In the genomic region with DNA sequence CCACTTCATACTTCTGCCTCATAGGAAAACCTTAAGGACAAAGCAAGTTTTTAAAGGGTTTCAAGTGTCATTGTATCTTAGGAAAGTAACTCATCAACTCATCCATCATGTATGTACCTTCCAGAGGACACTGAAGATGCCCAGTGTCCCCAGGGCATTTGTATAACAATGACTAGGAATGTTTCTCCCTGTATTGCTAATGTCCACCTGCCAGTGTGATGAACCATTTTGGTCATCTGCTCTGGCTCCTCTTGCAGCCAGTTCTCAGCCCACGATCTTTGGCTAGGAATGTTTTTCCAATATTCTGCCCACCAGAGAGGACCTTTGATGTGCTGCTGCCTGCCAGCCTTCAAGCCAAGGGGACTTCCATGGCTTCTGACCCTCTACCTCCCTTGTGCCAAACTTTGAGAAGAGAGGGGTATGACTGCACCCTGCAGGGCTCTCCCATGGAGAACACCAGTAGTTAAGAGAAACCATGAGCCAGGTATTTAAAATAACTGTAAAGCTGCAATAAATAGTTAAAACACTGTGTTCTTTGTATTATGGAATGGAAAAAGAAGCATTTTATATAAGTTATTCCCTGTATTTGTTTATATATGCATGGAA, we compare ENCODE assay signal across 2 cellular contexts.
TF ChIP-seq lines count a peak whose summit lies in the region.

No MANE protein-coding gene starts in this region.

TF ChIP-seq in HCT116, 20 proteins besides CTCF, POLR2A, EP300 and RAD21:
- TF ChIP-seq SRF (IDR thresholded peaks at IDR 0.05; ENCODE audit: low read depth) = no peak
- TF ChIP-seq EZH2phosphoT487 (IDR thresholded peaks at IDR 0.05; ENCODE audit: borderline replicate concordance) = no peak
- TF ChIP-seq YY1 (IDR thresholded peaks at IDR 0.05; ENCODE audit: extremely low read depth, insufficient replicate concordance, low read depth, low read length) = no peak
- TF ChIP-seq FOSL1 (IDR thresholded peaks at IDR 0.05; ENCODE audit: low read depth) = no peak
- no peak for TF ChIP-seq POLR2AphosphoS5 (IDR thresholded peaks at IDR 0.05; ENCODE audit: low read depth, low read length)
- no peak for TF ChIP-seq SIN3A (IDR thresholded peaks at IDR 0.05; ENCODE audit: low read depth)
- TF ChIP-seq ZFX (IDR thresholded peaks at IDR 0.05) = no peak
- TF ChIP-seq TCF7L2 (IDR thresholded peaks at IDR 0.05; ENCODE audit: borderline replicate concordance, extremely low read depth, insufficient read depth, insufficient read length) = no peak
- TF ChIP-seq, protein P1, sequence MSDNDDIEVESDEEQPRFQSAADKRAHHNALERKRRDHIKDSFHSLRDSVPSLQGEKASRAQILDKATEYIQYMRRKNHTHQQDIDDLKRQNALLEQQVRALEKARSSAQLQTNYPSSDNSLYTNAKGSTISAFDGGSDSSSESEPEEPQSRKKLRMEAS (IDR thresholded peaks at IDR 0.05) = no peak
- TF ChIP-seq, protein P2, sequence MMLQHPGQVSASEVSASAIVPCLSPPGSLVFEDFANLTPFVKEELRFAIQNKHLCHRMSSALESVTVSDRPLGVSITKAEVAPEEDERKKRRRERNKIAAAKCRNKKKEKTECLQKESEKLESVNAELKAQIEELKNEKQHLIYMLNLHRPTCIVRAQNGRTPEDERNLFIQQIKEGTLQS (IDR thresholded peaks at IDR 0.05) = no peak
- TF ChIP-seq ZNF274 (IDR thresholded peaks at IDR 0.05; ENCODE audit: low read depth, low read length) = no peak
- TF ChIP-seq, protein P3, sequence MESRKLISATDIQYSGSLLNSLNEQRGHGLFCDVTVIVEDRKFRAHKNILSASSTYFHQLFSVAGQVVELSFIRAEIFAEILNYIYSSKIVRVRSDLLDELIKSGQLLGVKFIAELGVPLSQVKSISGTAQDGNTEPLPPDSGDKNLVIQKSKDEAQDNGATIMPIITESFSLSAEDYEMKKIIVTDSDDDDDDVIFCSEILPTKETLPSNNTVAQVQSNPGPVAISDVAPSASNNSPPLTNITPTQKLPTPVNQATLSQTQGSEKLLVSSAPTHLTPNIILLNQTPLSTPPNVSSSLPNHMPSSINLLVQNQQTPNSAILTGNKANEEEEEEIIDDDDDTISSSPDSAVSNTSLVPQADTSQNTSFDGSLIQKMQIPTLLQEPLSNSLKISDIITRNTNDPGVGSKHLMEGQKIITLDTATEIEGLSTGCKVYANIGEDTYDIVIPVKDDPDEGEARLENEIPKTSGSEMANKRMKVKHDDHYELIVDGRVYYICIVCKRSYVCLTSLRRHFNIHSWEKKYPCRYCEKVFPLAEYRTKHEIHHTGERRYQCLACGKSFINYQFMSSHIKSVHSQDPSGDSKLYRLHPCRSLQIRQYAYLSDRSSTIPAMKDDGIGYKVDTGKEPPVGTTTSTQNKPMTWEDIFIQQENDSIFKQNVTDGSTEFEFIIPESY (IDR thresholded peaks at IDR 0.05; ENCODE audit: extremely low read depth, insufficient replicate concordance, low read length) = no peak
- TF ChIP-seq CBX3 (IDR thresholded peaks at IDR 0.05; ENCODE audit: low read depth) = no peak
- TF ChIP-seq, protein P4, sequence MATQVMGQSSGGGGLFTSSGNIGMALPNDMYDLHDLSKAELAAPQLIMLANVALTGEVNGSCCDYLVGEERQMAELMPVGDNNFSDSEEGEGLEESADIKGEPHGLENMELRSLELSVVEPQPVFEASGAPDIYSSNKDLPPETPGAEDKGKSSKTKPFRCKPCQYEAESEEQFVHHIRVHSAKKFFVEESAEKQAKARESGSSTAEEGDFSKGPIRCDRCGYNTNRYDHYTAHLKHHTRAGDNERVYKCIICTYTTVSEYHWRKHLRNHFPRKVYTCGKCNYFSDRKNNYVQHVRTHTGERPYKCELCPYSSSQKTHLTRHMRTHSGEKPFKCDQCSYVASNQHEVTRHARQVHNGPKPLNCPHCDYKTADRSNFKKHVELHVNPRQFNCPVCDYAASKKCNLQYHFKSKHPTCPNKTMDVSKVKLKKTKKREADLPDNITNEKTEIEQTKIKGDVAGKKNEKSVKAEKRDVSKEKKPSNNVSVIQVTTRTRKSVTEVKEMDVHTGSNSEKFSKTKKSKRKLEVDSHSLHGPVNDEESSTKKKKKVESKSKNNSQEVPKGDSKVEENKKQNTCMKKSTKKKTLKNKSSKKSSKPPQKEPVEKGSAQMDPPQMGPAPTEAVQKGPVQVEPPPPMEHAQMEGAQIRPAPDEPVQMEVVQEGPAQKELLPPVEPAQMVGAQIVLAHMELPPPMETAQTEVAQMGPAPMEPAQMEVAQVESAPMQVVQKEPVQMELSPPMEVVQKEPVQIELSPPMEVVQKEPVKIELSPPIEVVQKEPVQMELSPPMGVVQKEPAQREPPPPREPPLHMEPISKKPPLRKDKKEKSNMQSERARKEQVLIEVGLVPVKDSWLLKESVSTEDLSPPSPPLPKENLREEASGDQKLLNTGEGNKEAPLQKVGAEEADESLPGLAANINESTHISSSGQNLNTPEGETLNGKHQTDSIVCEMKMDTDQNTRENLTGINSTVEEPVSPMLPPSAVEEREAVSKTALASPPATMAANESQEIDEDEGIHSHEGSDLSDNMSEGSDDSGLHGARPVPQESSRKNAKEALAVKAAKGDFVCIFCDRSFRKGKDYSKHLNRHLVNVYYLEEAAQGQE (IDR thresholded peaks at IDR 0.05; ENCODE audit: low read depth) = no peak
- no peak for TF ChIP-seq ELF1 (IDR thresholded peaks at IDR 0.05; ENCODE audit: borderline replicate concordance, low read depth)
- TF ChIP-seq EZH2 (IDR thresholded peaks at IDR 0.05) = no peak

TF ChIP-seq in GM12878, 131 proteins besides CTCF, POLR2A, EP300 and RAD21:
- TF ChIP-seq SMC3 (IDR thresholded peaks at IDR 0.05; ENCODE audit: borderline replicate concordance, low read length) = peak; percentile 25; the same call in 1 of the 2 replicates
- TF ChIP-seq, protein P3 (IDR thresholded peaks at IDR 0.05) = no peak
